In the genomic region with DNA sequence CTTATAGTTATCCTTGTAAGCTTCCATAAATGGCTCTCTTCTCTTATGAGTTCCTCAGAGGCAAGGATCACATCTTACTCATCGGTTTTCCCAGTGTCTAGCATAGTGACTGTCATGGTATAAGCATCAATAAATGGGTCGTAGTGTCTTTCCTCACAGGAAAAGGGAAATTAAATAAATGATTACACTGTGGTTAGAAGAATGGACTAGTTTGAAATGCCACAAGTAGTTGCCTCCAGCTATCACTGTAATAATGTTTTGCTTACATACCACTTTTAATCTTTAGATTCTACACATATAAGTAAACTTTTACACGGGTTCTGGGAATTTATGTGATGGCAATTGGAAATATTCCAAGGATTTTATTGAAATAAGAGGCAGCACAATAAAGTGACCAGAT, we compare ENCODE assay signal across 25 cellular contexts.
"Had no signal": no experiment of that assay in that cellular context is flagged by ENCODE, and none has a peak within 500 bp of the region (broad histone marks: within the 10 kb centered on the region; RNA-seq: fewer than 3 reads in every experiment).

No MANE protein-coding gene starts in this region.

- H3K4me3 ChIP-seq: neural progenitor cell, ovary, psoas muscle, right lobe of liver, sigmoid colon, stomach, thoracic aorta, thyroid gland, tibial nerve, upper lobe of left lung, vagina had no signal

- H3K27me3 ChIP-seq: neural progenitor cell, ovary, right lobe of liver, sigmoid colon, stomach, thyroid gland, tibial nerve, upper lobe of left lung, vagina had no signal

- H3K27ac ChIP-seq: neural progenitor cell, ovary, parathyroid adenoma, psoas muscle, right lobe of liver, sigmoid colon, stomach, thoracic aorta, thyroid gland, tibial nerve, upper lobe of left lung, vagina had no signal

- ATAC-seq: natural killer cell; psoas muscle; right cardiac atrium; right lobe of liver; stimulated activated effector memory CD8-positive, alpha-beta T cell treated with anti-CD3 and anti-CD28 coated beads, Interleukin-12 subunit alpha, Interleukin-12 subunit beta, amount 100 ng/mL, for 72 hours; stimulated activated naive B cell treated with anti-CD40 and anti-IgM and Interleukin-4, amounts not matched to agents 10 μg/mL and 1 μg/mL and 100 μg/mL, for 72 hours had no signal

- H3K36me3 ChIP-seq: neural progenitor cell, ovary, right lobe of liver, sigmoid colon, stomach, thoracic aorta, thyroid gland, tibial nerve, upper lobe of left lung, vagina had no signal

- H3K9me3 ChIP-seq: ovary, psoas muscle, right lobe of liver, sigmoid colon, stomach, thoracic aorta, thyroid gland, tibial nerve, upper lobe of left lung, vagina had no signal

- DNase-seq: natural killer cell; occipital lobe; ovary; posterior cingulate gyrus; psoas muscle; right cardiac atrium; right lobe of liver; sigmoid colon; small intestine; stimulated activated CD4-positive, alpha-beta T cell treated with anti-CD3 and anti-CD28 coated beads, Interleukin-15, amount 100 ng/mL, for 24 hours; stimulated activated CD4-positive, alpha-beta T cell treated with anti-CD3 and anti-CD28 coated beads, Interleukin-2, amount 100 ng/mL, for 24 hours; stimulated activated CD4-positive, alpha-beta T cell treated with anti-CD3 and anti-CD28 coated beads, Interleukin-2, amount 100 ng/mL, for 48 hours; stimulated activated CD4-positive, alpha-beta T cell treated with anti-CD3 and anti-CD28 coated beads, Interleukin-4, amount 100 ng/mL, for 24 hours; stimulated activated naive B cell treated with anti-CD40 and anti-IgM and Interleukin-4, amounts not matched to agents 10 μg/mL and 1 μg/mL and 100 μg/mL, for 72 hours; stimulated activated naive CD4-positive, alpha-beta T cell treated with Interleukin-2 at 50 U/mL for 16 hours; stomach; thyroid gland; trophoblast cell; upper lobe of left lung had no signal

- H3K9ac ChIP-seq: neural progenitor cell, parathyroid adenoma had no signal

- H3K4me1 ChIP-seq: neural progenitor cell, parathyroid adenoma, psoas muscle, right lobe of liver, sigmoid colon, stomach, thyroid gland, tibial nerve, upper lobe of left lung, vagina had no signal
